In the genomic region with DNA sequence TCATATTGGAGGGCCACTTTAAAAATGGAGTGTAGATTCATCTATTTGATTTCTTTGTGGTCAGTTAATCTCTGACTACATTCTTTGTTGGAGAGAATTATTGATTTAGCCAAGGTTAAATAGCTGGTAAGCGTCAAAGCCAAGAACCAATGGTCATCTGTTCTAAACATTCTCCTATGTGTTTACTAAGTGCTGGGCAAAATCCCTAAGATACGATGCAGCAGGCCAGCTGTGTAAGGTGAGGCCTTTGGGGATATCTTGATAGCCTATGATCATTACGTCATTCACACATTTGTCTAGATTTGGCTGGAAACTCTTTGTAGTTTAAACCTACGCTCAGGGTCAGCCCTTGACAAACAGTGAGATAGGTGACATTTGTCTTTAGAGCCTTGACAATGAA, we compare ENCODE assay signal across 26 cellular contexts.
"Had no signal": no experiment of that assay in that cellular context is flagged by ENCODE, and none has a peak within 500 bp of the region (broad histone marks: within the 10 kb centered on the region; RNA-seq: fewer than 3 reads in every experiment).

No MANE protein-coding gene starts in this region.

- H3K27ac ChIP-seq: colonic mucosa, epithelial cell of prostate, gastrocnemius medialis, left ventricle myocardium inferior, lower lobe of right lung, ovary, right atrium auricular region, skin epidermis, spleen, testis, transverse colon, upper lobe of right lung, uterus had no signal

- H3K4me3 ChIP-seq: colonic mucosa, gastrocnemius medialis, left ventricle myocardium inferior, lower lobe of right lung, ovary, right atrium auricular region, skin epidermis, spleen, testis, transverse colon, upper lobe of right lung, uterus had no signal

- H3K9me3 ChIP-seq: colonic mucosa, gastrocnemius medialis, left ventricle myocardium inferior, lower lobe of right lung, ovary, right atrium auricular region, spleen, testis, transverse colon, upper lobe of right lung, uterus had no signal

- DNase-seq: colonic mucosa; effector CD8-positive, alpha-beta T cell; endodermal cell; foreskin fibroblast; gastrocnemius medialis; head of caudate nucleus; kidney; left cardiac atrium; left ventricle myocardium inferior; lower lobe of right lung; natural killer cell; occipital lobe; ovary; spleen; stimulated activated CD4-positive, alpha-beta T cell treated with anti-CD3 and anti-CD28 coated beads, Interleukin-4, amount 100 ng/mL, for 4 hours; stimulated activated naive CD8-positive, alpha-beta T cell treated with anti-CD3 and anti-CD28 coated beads, Interleukin-15, Interleukin-2, amounts not matched to agents 100 U/mL and 50 U/mL, for 24 hours; substantia nigra; testis; transverse colon; upper lobe of right lung; uterus had no signal

- H3K36me3 ChIP-seq: colonic mucosa, gastrocnemius medialis, left ventricle myocardium inferior, lower lobe of right lung, ovary, right atrium auricular region, spleen, transverse colon, upper lobe of right lung, uterus had no signal

- H3K4me1 ChIP-seq: colonic mucosa, lower lobe of right lung, testis, upper lobe of right lung, uterus had no signal

- ATAC-seq: esophagus mucosa; gastrocnemius medialis; left cardiac atrium; lower lobe of right lung; natural killer cell; stimulated activated memory B cell treated with anti-CD40 and anti-IgM and Interleukin-4, amounts not matched to agents 10 μg/mL and 1 μg/mL and 100 μg/mL, for 72 hours; stimulated activated naive CD8-positive, alpha-beta T cell treated with anti-CD3 and anti-CD28 coated beads, Interleukin-15, Interleukin-2, amounts not matched to agents 100 U/mL and 50 U/mL, for 24 hours; upper lobe of right lung had no signal

- H3K27me3 ChIP-seq: colonic mucosa, gastrocnemius medialis, ovary, right atrium auricular region, spleen, testis, transverse colon, upper lobe of right lung, uterus had no signal
